Comparison of ENCODE assay signal across 1 cellular context in genomic region chrX:16745659-16746058, GRCh38.
TF ChIP-seq lines count a peak whose summit lies in the region.

No MANE protein-coding gene starts in this region.

TF ChIP-seq in HepG2, 621 proteins besides CTCF, POLR2A, EP300 and RAD21 (continued from another document and continues in another):
- no peak for TF ChIP-seq MNT (IDR thresholded peaks at IDR 0.05)
- TF ChIP-seq SMYD3 (CRISPR knock-in tag; IDR thresholded peaks at IDR 0.05): no peak
- TF ChIP-seq FOSL2 (CRISPR knock-in tag; IDR thresholded peaks at IDR 0.05): peak; percentile 18; the same call in 1 of the 2 replicates
- TF ChIP-seq ZFP36L2 (CRISPR knock-in tag; IDR thresholded peaks at IDR 0.05): no peak
- no peak for TF ChIP-seq TERF1 (CRISPR knock-in tag; IDR thresholded peaks at IDR 0.05)
- no peak for TF ChIP-seq ATF7-NPFF (CRISPR knock-in tag; IDR thresholded peaks at IDR 0.05; ENCODE audit: low read depth)
- TF ChIP-seq FOXP1 (IDR thresholded peaks at IDR 0.05): no peak
- peak; percentile 75 for TF ChIP-seq FOXP1 (CRISPR knock-in tag; IDR thresholded peaks at IDR 0.05)
- TF ChIP-seq DNMT3B (CRISPR knock-in tag; conservative IDR thresholded peaks at IDR 0.05): no peak
- TF ChIP-seq SIX1 (CRISPR knock-in tag; IDR thresholded peaks at IDR 0.05; ENCODE audit: borderline replicate concordance): no peak
- no peak for TF ChIP-seq ZNF207 (IDR thresholded peaks at IDR 0.05; ENCODE audit: borderline replicate concordance)
- TF ChIP-seq JUNB (CRISPR knock-in tag; IDR thresholded peaks at IDR 0.05; ENCODE audit: borderline replicate concordance): no peak
- TF ChIP-seq HINFP (CRISPR knock-in tag; IDR thresholded peaks at IDR 0.05; ENCODE audit: low read depth): no peak
- TF ChIP-seq ZNF615 (CRISPR knock-in tag; IDR thresholded peaks at IDR 0.05; ENCODE audit: borderline replicate concordance): no peak
- TF ChIP-seq ZBTB3 (CRISPR knock-in tag; IDR thresholded peaks at IDR 0.05; ENCODE audit: borderline replicate concordance, low read depth): no peak
- TF ChIP-seq HHEX (CRISPR knock-in tag; IDR thresholded peaks at IDR 0.05): no peak
- TF ChIP-seq CEBPB (IDR thresholded peaks at IDR 0.05; ENCODE audit: borderline replicate concordance, low read depth, low read length): no peak
- TF ChIP-seq ZKSCAN8 (CRISPR knock-in tag; IDR thresholded peaks at IDR 0.05; ENCODE audit: borderline replicate concordance): no peak
- TF ChIP-seq RARA (CRISPR knock-in tag; IDR thresholded peaks at IDR 0.05): peak; percentile 91
- no peak for TF ChIP-seq SP140L (CRISPR knock-in tag; IDR thresholded peaks at IDR 0.05; ENCODE audit: borderline replicate concordance)
- no peak for TF ChIP-seq ZNF598 (CRISPR knock-in tag; IDR thresholded peaks at IDR 0.05; ENCODE audit: borderline replicate concordance)
- no peak; the same call in 1 of the 2 replicates for TF ChIP-seq ZNF609 (CRISPR knock-in tag; IDR thresholded peaks at IDR 0.05; ENCODE audit: borderline replicate concordance)
- peak; percentile 86 for TF ChIP-seq ARID5B (CRISPR knock-in tag; IDR thresholded peaks at IDR 0.05)
- TF ChIP-seq CHD2 (IDR thresholded peaks at IDR 0.05; ENCODE audit: low read depth, low read length): no peak
- TF ChIP-seq SOX5 (CRISPR knock-in tag; IDR thresholded peaks at IDR 0.05; ENCODE audit: borderline replicate concordance): peak; percentile 95
- no peak for TF ChIP-seq JDP2 (CRISPR knock-in tag; IDR thresholded peaks at IDR 0.05; ENCODE audit: borderline replicate concordance)
- no peak for TF ChIP-seq ZNF317 (CRISPR knock-in tag; IDR thresholded peaks at IDR 0.05)
- TF ChIP-seq ZNF264 (CRISPR knock-in tag; IDR thresholded peaks at IDR 0.05): no peak
- no peak for TF ChIP-seq ZNF235 (CRISPR knock-in tag; IDR thresholded peaks at IDR 0.05; ENCODE audit: borderline replicate concordance)
- peak; percentile 73 for TF ChIP-seq SKI (IDR thresholded peaks at IDR 0.05; ENCODE audit: partially characterized antibody)
- TF ChIP-seq CREM (IDR thresholded peaks at IDR 0.05): peak; percentile 39
- TF ChIP-seq CREM (CRISPR knock-in tag; IDR thresholded peaks at IDR 0.05): no peak
- no peak for TF ChIP-seq TAF15 (IDR thresholded peaks at IDR 0.05; ENCODE audit: low read depth, low read length, poor library complexity, severe bottlenecking)
- TF ChIP-seq ZNF263 (CRISPR knock-in tag; IDR thresholded peaks at IDR 0.05): peak; percentile 52; the same call in 1 of the 2 replicates
- TF ChIP-seq BCL6 (CRISPR knock-in tag; IDR thresholded peaks at IDR 0.05): peak; percentile 75
- no peak for TF ChIP-seq ZSCAN20 (CRISPR knock-in tag; IDR thresholded peaks at IDR 0.05; ENCODE audit: borderline replicate concordance)
- TF ChIP-seq SOX6 (IDR thresholded peaks at IDR 0.05): no peak
- TF ChIP-seq SOX6 (CRISPR knock-in tag; IDR thresholded peaks at IDR 0.05): peak; percentile 90
- TF ChIP-seq SAP130 (CRISPR knock-in tag; IDR thresholded peaks at IDR 0.05; ENCODE audit: low read depth): peak; percentile 79
- TF ChIP-seq USF2 (IDR thresholded peaks at IDR 0.05; ENCODE audit: low read depth, low read length): no peak
- no peak for TF ChIP-seq USF2 (CRISPR knock-in tag; IDR thresholded peaks at IDR 0.05; ENCODE audit: borderline replicate concordance)
- TF ChIP-seq PITX1 (CRISPR knock-in tag; IDR thresholded peaks at IDR 0.05): no peak
- TF ChIP-seq POGZ (CRISPR knock-in tag; IDR thresholded peaks at IDR 0.05): no peak
- peak; percentile 26 for TF ChIP-seq NR2F6 (IDR thresholded peaks at IDR 0.05)
- TF ChIP-seq NR2F6 (CRISPR knock-in tag; IDR thresholded peaks at IDR 0.05): peak; percentile 29
- TF ChIP-seq NCOA5 (CRISPR knock-in tag; IDR thresholded peaks at IDR 0.05): no peak
- TF ChIP-seq THAP11 (CRISPR knock-in tag; IDR thresholded peaks at IDR 0.05): 0 out of 2 replicates have a peak, but pooled peaks have one; percentile 32
- TF ChIP-seq ZNF605 (CRISPR knock-in tag; IDR thresholded peaks at IDR 0.05): no peak
- no peak for TF ChIP-seq ZSCAN21 (CRISPR knock-in tag; IDR thresholded peaks at IDR 0.05; ENCODE audit: borderline replicate concordance)
- TF ChIP-seq ZBTB26 (CRISPR knock-in tag; IDR thresholded peaks at IDR 0.05; ENCODE audit: borderline replicate concordance): no peak
- TF ChIP-seq ZNF225 (CRISPR knock-in tag; IDR thresholded peaks at IDR 0.05): no peak
- no peak for TF ChIP-seq POGK (CRISPR knock-in tag; conservative IDR thresholded peaks at IDR 0.05)
